ENCODE assay signal across 22 cellular contexts in the genomic region with DNA sequence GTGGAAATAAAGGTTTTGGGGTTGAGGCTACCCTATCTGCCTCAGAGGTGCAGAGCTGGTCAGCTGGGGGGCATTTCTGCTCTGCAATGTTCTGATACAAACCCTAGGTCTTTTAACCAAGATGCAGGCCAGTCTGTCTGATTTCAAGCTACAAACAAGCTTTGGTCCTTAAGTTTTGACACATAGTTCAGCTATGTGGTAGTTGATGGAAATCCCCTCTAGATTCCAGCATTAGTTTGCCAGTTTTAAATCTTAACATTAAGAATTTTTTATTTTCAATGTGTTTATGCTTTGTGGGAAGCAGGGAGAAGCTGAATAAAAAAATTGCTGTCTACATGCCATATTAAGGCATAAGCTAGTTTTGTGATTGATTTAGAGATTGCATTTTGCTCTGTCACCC.
"Had no signal": no experiment of that assay in that cellular context is flagged by ENCODE, and none has a peak within 500 bp of the region (broad histone marks: within the 10 kb centered on the region; RNA-seq: fewer than 3 reads in every experiment).

No MANE protein-coding gene starts in this region.

- FAIRE-seq: endometrium, keratinocyte, pancreas had no signal

- H3K36me3 Mint-ChIP-seq: natural killer cell treated with Interleukin-12 subunit alpha and Interleukin-12 subunit beta and Interleukin-15 and Interleukin-18, amount 100 ng/mL, for 72 hours; neural progenitor cell had no signal

- H3K27ac ChIP-seq: left ventricle myocardium inferior, neural progenitor cell, pancreas, prostate gland, right lobe of liver, tibial artery, upper lobe of left lung, uterus had no signal

- H3K9ac ChIP-seq: neural progenitor cell had no signal

- H3K9me3 Mint-ChIP-seq: natural killer cell treated with Interleukin-12 subunit alpha and Interleukin-12 subunit beta and Interleukin-15 and Interleukin-18, amount 100 ng/mL, for 72 hours; neural progenitor cell; stimulated activated memory B cell treated with anti-CD40 and anti-IgM and Interleukin-4, amounts not matched to agents 10 μg/mL and 1 μg/mL and 100 μg/mL, for 72 hours; stimulated activated naive CD8-positive, alpha-beta T cell treated with anti-CD3 and anti-CD28 coated beads, Interleukin-15, Interleukin-2, amounts not matched to agents 100 ng/mL and 50 ng/mL, for 24 hours had no signal

- H3K27me3 Mint-ChIP-seq: stimulated activated memory B cell treated with anti-CD40 and anti-IgM and Interleukin-4, amounts not matched to agents 10 μg/mL and 1 μg/mL and 100 μg/mL, for 72 hours; stimulated activated naive CD8-positive, alpha-beta T cell treated with anti-CD3 and anti-CD28 coated beads, Interleukin-15, Interleukin-2, amounts not matched to agents 100 ng/mL and 50 ng/mL, for 24 hours had no signal

- ATAC-seq: left cardiac atrium; natural killer cell treated with Interleukin-12 subunit alpha and Interleukin-12 subunit beta and Interleukin-15 and Interleukin-18, amount 100 ng/mL, for 72 hours; pancreas; stimulated activated memory B cell treated with anti-CD40 and anti-IgM and Interleukin-4, amounts not matched to agents 10 μg/mL and 1 μg/mL and 100 μg/mL, for 72 hours had no signal

- H3K4me3 Mint-ChIP-seq: natural killer cell treated with Interleukin-12 subunit alpha and Interleukin-12 subunit beta and Interleukin-15 and Interleukin-18, amount 100 ng/mL, for 72 hours; neural progenitor cell; stimulated activated memory B cell treated with anti-CD40 and anti-IgM and Interleukin-4, amounts not matched to agents 10 μg/mL and 1 μg/mL and 100 μg/mL, for 72 hours; stimulated activated naive CD8-positive, alpha-beta T cell treated with anti-CD3 and anti-CD28 coated beads, Interleukin-15, Interleukin-2, amounts not matched to agents 100 ng/mL and 50 ng/mL, for 24 hours had no signal

- H2AFZ ChIP-seq: neural progenitor cell had no signal

- H3K27me3 ChIP-seq: dorsolateral prefrontal cortex, neural progenitor cell, right lobe of liver, tibial artery, upper lobe of left lung, uterus had no signal

- H3K4me2 ChIP-seq: neural progenitor cell had no signal

- H3K4me1 ChIP-seq: left ventricle myocardium inferior, neural progenitor cell, pancreas, prostate gland, right lobe of liver, tibial artery, upper lobe of left lung, uterus had no signal

- H3K27ac Mint-ChIP-seq: natural killer cell treated with Interleukin-12 subunit alpha and Interleukin-12 subunit beta and Interleukin-15 and Interleukin-18, amount 100 ng/mL, for 72 hours; neural progenitor cell; stimulated activated memory B cell treated with anti-CD40 and anti-IgM and Interleukin-4, amounts not matched to agents 10 μg/mL and 1 μg/mL and 100 μg/mL, for 72 hours; stimulated activated naive CD8-positive, alpha-beta T cell treated with anti-CD3 and anti-CD28 coated beads, Interleukin-15, Interleukin-2, amounts not matched to agents 100 ng/mL and 50 ng/mL, for 24 hours had no signal

- DNase-seq: cortex of kidney; dorsolateral prefrontal cortex; effector CD8-positive, alpha-beta T cell; left cardiac atrium; left ventricle myocardium inferior; mesenchymal stem cell; midbrain; occipital lobe; pancreas; right lobe of liver; stimulated activated CD4-positive, alpha-beta T cell treated with anti-CD3 and anti-CD28 coated beads, Interleukin-4, amount 100 ng/mL, for 24 hours; tibial artery; upper lobe of left lung; uterus had no signal

- H3K4me3 ChIP-seq: dorsolateral prefrontal cortex, left ventricle myocardium inferior, lung, neural progenitor cell, pancreas, prostate gland, right lobe of liver, tibial artery, upper lobe of left lung, uterus had no signal

- H3K9me3 ChIP-seq: left ventricle myocardium inferior, pancreas, prostate gland, right lobe of liver, tibial artery, upper lobe of left lung, uterus had no signal

- H3K36me3 ChIP-seq: neural progenitor cell, prostate gland, tibial artery, uterus had no signal

- H3K4me1 Mint-ChIP-seq: neural progenitor cell; stimulated activated memory B cell treated with anti-CD40 and anti-IgM and Interleukin-4, amounts not matched to agents 10 μg/mL and 1 μg/mL and 100 μg/mL, for 72 hours had no signal
